In the genomic region with DNA sequence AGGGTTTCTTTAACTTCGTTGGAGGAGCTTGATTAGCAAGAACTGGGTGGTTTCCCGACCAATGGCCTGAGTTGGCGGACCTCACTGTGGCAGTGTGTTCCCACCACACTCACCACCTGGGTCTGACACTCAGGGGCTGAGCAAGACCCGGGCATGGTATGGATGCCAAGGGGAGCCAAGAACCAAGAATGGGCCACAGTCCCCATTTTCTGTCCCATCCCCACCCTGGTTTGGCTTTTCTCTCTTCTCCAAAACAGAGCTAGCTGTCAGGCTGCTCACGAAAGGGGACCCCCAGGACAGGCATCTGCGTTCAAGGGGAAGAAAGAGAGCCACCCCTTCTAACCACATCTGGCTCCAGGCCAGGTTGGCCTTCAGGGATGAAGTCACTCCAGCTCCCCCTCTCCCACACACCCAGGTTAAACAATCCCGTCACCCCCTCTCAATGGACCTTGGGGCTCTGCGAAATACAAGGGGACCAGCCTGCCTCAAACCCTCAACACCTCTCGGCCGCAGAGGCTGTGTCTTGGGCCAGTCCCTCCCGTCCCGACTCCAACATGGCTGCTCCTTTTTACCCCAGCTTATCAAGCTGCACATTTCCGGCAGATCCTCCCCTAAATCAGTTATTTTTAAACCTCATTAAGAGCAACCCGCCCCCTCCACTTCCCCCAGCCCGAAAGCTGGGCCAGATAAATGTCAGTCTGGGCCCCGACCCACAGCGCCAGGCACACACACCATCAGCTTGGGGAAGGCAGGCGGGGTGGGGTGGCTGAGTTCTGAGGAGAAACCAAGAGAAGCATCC, we compare ENCODE assay signal across 1 cellular context.
A peak's percentile ranks its signal among the peaks of the same experiment; 100 is the strongest.
TF ChIP-seq lines count a peak whose summit lies in the region.

No MANE protein-coding gene starts in this region.

TF ChIP-seq in K562, 482 proteins besides CTCF, POLR2A, EP300 and RAD21 (continued from another document):
- TF ChIP-seq, protein P1, sequence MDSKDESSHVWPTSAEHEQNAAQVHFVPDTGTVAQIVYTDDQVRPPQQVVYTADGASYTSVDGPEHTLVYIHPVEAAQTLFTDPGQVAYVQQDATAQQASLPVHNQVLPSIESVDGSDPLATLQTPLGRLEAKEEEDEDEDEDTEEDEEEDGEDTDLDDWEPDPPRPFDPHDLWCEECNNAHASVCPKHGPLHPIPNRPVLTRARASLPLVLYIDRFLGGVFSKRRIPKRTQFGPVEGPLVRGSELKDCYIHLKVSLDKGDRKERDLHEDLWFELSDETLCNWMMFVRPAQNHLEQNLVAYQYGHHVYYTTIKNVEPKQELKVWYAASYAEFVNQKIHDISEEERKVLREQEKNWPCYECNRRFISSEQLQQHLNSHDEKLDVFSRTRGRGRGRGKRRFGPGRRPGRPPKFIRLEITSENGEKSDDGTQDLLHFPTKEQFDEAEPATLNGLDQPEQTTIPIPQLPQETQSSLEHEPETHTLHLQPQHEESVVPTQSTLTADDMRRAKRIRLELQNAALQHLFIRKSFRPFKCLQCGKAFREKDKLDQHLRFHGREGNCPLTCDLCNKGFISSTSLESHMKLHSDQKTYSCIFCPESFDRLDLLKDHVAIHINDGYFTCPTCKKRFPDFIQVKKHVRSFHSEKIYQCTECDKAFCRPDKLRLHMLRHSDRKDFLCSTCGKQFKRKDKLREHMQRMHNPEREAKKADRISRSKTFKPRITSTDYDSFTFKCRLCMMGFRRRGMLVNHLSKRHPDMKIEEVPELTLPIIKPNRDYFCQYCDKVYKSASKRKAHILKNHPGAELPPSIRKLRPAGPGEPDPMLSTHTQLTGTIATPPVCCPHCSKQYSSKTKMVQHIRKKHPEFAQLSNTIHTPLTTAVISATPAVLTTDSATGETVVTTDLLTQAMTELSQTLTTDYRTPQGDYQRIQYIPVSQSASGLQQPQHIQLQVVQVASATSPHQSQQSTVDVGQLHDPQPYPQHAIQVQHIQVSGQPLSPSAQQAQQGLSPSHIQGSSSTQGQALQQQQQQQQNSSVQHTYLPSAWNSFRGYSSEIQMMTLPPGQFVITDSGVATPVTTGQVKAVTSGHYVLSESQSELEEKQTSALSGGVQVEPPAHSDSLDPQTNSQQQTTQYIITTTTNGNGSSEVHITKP (IDR thresholded peaks at IDR 0.05; ENCODE audit: partially characterized antibody) = peak; percentile 64
- TF ChIP-seq, protein P2, sequence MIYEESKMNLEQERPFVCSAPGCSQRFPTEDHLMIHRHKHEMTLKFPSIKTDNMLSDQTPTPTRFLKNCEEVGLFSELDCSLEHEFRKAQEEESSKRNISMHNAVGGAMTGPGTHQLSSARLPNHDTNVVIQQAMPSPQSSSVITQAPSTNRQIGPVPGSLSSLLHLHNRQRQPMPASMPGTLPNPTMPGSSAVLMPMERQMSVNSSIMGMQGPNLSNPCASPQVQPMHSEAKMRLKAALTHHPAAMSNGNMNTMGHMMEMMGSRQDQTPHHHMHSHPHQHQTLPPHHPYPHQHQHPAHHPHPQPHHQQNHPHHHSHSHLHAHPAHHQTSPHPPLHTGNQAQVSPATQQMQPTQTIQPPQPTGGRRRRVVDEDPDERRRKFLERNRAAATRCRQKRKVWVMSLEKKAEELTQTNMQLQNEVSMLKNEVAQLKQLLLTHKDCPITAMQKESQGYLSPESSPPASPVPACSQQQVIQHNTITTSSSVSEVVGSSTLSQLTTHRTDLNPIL (CRISPR knock-in tag; IDR thresholded peaks at IDR 0.05) = no peak
- peak; percentile 66 for TF ChIP-seq TEAD4 (IDR thresholded peaks at IDR 0.05; ENCODE audit: low read length)
- TF ChIP-seq TEAD4 (CRISPR knock-in tag; IDR thresholded peaks at IDR 0.05; ENCODE audit: borderline replicate concordance) = no peak
